8 cellular contexts compared by ENCODE assay signal in the genomic region with DNA sequence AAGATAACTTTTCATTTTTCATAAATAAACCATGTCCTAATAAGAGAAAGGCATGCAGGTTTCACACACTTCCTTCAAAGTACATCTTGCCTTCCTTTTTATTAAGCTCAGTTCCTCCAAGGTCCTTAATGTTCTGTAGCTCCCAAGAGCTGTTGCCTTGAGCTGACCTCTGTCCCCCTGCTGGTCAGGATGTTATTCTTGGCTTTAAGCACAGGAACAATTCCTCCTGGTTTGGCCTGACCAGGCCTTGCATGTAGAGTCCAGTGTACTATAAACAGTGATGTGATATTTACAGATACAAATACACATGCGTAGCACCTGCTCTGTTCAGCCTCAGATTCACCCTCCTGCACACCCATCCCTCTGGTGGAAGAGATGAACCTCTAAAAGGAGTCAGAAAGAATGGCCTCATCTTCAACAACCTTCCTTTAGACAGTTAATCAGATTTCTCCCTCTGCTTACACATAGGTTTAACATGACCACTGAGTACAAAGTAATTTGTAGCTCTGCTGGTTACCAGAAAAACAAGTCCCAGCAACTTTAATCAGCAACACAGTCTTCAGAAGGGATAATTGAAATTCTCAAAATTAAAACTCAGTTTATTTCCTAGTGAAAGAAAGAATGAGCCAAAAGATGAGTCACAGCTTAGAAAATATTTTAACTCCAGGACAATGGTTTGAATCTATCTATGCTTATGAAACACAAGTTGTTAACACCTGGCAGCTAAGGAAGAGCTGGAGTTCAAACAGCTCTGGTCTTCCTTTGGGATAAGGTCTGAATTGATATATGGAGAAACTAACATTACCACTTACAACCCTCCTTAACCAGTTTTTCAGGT. TPM values are rescaled to one million over a fixed set of nuclear protein-coding genes. Genes with fewer than 3 reads are reported as not detected.
DNase-seq lines count a peak whose midpoint lies in the region; ATAC-seq, FAIRE-seq and TF ChIP-seq lines count a peak whose summit lies in the region.

No MANE protein-coding gene starts in this region.

- in situ Hi-C loops in KBM-7 (cut with MboI; ENCODE audit: low pct_unique_long_range_greater_than_20kb, low sequenced_read_pairs): no loop called here

- H3K4me1 Mint-ChIP-seq in CD4-positive, CD25-positive, alpha-beta regulatory T cell: peaks cover 9 to 32% (median 25%) of the 10 kb centered on the region in 4 donors
- peaks cover 12% of the 10 kb centered on the region for H3K4me1 Mint-ChIP-seq in astrocyte (ENCODE audit: low read depth, unreplicated experiment)

- no peaks in the 10 kb centered on the region for H3K27me3 Mint-ChIP-seq in CD4-positive, CD25-positive, alpha-beta regulatory T cell
- no peaks in the 10 kb centered on the region for H3K27me3 Mint-ChIP-seq in astrocyte (ENCODE audit: low read depth, unreplicated experiment)

- no peaks in the 10 kb centered on the region for H3K4me1 ChIP-seq in CD4-positive, CD25-positive, alpha-beta regulatory T cell (ENCODE audit: control insufficient read depth, insufficient read depth, low read length, poor library complexity, severe bottlenecking)
- H3K4me1 ChIP-seq in astrocyte (ENCODE audit: insufficient read depth, low read length) (peaks cover 17% of the 10 kb centered on the region), iPS DF 6.9 (ENCODE audit: control insufficient read depth, insufficient read depth, low read length) (no peaks in the 10 kb centered on the region)

- no CpG with 5 or more reads among the region's 1 CpG for WGBS in iPS DF 6.9 (ENCODE audit: insufficient coverage, insufficient read length)

- peak overlapping the region in 2 of 3 donors; percentile 32 to 86 for H3K27ac Mint-ChIP-seq in CD4-positive, CD25-positive, alpha-beta regulatory T cell
- H3K27ac Mint-ChIP-seq in astrocyte (ENCODE audit: unreplicated experiment): peak overlapping the region; percentile 12

- H3K36me3 ChIP-seq in CD4-positive, CD25-positive, alpha-beta regulatory T cell (ENCODE audit: control insufficient read depth, insufficient read depth, low read length): no peaks in the 10 kb centered on the region
- H3K36me3 ChIP-seq in astrocyte (ENCODE audit: insufficient read depth, low read length) (no peaks in the 10 kb centered on the region), iPS DF 6.9 (ENCODE audit: control insufficient read depth, insufficient read depth, low read length) (no peaks in the 10 kb centered on the region)

- peak overlapping the region; percentile 7 for H3K9ac ChIP-seq in astrocyte (ENCODE audit: low read length)

- intact Hi-C loops in posterior cingulate gyrus (cut with DNase I): no loop called here

- H2AFZ ChIP-seq in astrocyte (ENCODE audit: low read depth, low read length): no peak overlapping the region

- H4K20me1 ChIP-seq in astrocyte (ENCODE audit: insufficient read depth, low read length): peaks cover 76% of the 10 kb centered on the region

- H3K79me2 ChIP-seq in astrocyte (ENCODE audit: insufficient read depth, low read length): peaks cover 81% of the 10 kb centered on the region

- H3K4me3 Mint-ChIP-seq in CD4-positive, CD25-positive, alpha-beta regulatory T cell: no peak overlapping the region
- no peak overlapping the region for H3K4me3 Mint-ChIP-seq in astrocyte (ENCODE audit: unreplicated experiment)

- no peaks in the 10 kb centered on the region for H3K9me3 Mint-ChIP-seq in CD4-positive, CD25-positive, alpha-beta regulatory T cell
- no peaks in the 10 kb centered on the region for H3K9me3 Mint-ChIP-seq in astrocyte (ENCODE audit: unreplicated experiment)

- peak overlapping the region; percentile 65 for H3K4me2 ChIP-seq in astrocyte (ENCODE audit: low read length)

- H3K9me3 ChIP-seq in CD4-positive, CD25-positive, alpha-beta regulatory T cell (ENCODE audit: control insufficient read depth in 2 of 2, low read length in 2 of 2): no peaks in the 10 kb centered on the region
- H3K9me3 ChIP-seq in astrocyte (ENCODE audit: insufficient read depth, low read depth, low read length): no peaks in the 10 kb centered on the region
- no peaks in the 10 kb centered on the region for H3K9me3 ChIP-seq in iPS DF 6.9 (ENCODE audit: control insufficient read depth, insufficient read depth, low read length)

- H3K27me3 ChIP-seq in CD4-positive, CD25-positive, alpha-beta regulatory T cell (ENCODE audit: control insufficient read depth, insufficient read depth, low read length): no peaks in the 10 kb centered on the region
- H3K27me3 ChIP-seq in astrocyte (ENCODE audit: insufficient read depth, low read length): no peaks in the 10 kb centered on the region
- no peaks in the 10 kb centered on the region for H3K27me3 ChIP-seq in iPS DF 6.9 (ENCODE audit: control insufficient read depth, insufficient read depth, low read length)

- H3K27ac ChIP-seq in CD4-positive, CD25-positive, alpha-beta regulatory T cell (ENCODE audit: insufficient read depth, low read length, poor library complexity, severe bottlenecking): no peak overlapping the region
- peak overlapping the region; percentile 10 for H3K27ac ChIP-seq in astrocyte (ENCODE audit: low read depth, low read length)
- H3K27ac ChIP-seq in iPS DF 6.9 (ENCODE audit: low read length): no peak overlapping the region

- FAIRE-seq in astrocyte (lab: Jason Lieb, UNC): no peak

- peak in 1 of 3 donors; percentile 13 for DNase-seq in CD4-positive, CD25-positive, alpha-beta regulatory T cell
- peak; percentile 38 for DNase-seq in KBM-7
- DNase-seq in astrocyte (ENCODE audit: low read depth): peak; percentile 59
- peak; percentile 33 for DNase-seq in iPS DF 6.9 (ENCODE audit: low read depth, low spot score)
- DNase-seq in smooth muscle cell of the brain vasculature (ENCODE audit: low read depth, low spot score): peak; percentile 96
- no peak for DNase-seq in NK-92 (lab: John Stamatoyannopoulos, UW; ENCODE audit: unreplicated experiment)
- DNase-seq in posterior cingulate gyrus: no peak

- H3K4me3 ChIP-seq in CD4-positive, CD25-positive, alpha-beta regulatory T cell (ENCODE audit: low read depth, low read length): no peak overlapping the region
- H3K4me3 ChIP-seq in astrocyte (ENCODE audit: insufficient read depth, low read depth, low read length) (no peak overlapping the region), iPS DF 6.9 (ENCODE audit: low read length) (no peak overlapping the region)

- ATAC-seq in CD4-positive, CD25-positive, alpha-beta regulatory T cell (ENCODE audit: low read depth in 2 of 2): no peak
- ATAC-seq in GM21360 (IDR thresholded peaks at IDR 0.05; ENCODE audit: unreplicated experiment): no peak

- TF ChIP-seq CTCF in astrocyte (IDR thresholded peaks at IDR 0.05; ENCODE audit: insufficient read depth, low read depth, low read length): no peak

- peaks cover 17% of the 10 kb centered on the region for H3K36me3 Mint-ChIP-seq in CD4-positive, CD25-positive, alpha-beta regulatory T cell
- no peaks in the 10 kb centered on the region for H3K36me3 Mint-ChIP-seq in astrocyte (ENCODE audit: low read depth, unreplicated experiment)

RNA-seq across cellular contexts. Expression of a gene that starts 46.5 kb away (rescaled TPM):
- total RNA-seq in CD4-positive, CD25-positive, alpha-beta regulatory T cell: 24.7 TPM
- 10 to 100 TPM; 18.3 to 29.8 (median 23.3) TPM for polyA plus RNA-seq in CD4-positive, CD25-positive, alpha-beta regulatory T cell
- total RNA-seq in astrocyte: 34.7 and 37.5 TPM in 2 replicates

Comparison
In these comparisons a context has a peak if more than half of its experiments do, and no peak if none do; other contexts are left out.
1. DNase-seq: peak in KBM-7 (single experiment), astrocyte (single experiment), iPS DF 6.9 (single experiment) and smooth muscle cell of the brain vasculature (single experiment); none in NK-92 (single experiment) and posterior cingulate gyrus (0 of 10).